ENCODE assay signal across 1 cellular context in the genomic region with DNA sequence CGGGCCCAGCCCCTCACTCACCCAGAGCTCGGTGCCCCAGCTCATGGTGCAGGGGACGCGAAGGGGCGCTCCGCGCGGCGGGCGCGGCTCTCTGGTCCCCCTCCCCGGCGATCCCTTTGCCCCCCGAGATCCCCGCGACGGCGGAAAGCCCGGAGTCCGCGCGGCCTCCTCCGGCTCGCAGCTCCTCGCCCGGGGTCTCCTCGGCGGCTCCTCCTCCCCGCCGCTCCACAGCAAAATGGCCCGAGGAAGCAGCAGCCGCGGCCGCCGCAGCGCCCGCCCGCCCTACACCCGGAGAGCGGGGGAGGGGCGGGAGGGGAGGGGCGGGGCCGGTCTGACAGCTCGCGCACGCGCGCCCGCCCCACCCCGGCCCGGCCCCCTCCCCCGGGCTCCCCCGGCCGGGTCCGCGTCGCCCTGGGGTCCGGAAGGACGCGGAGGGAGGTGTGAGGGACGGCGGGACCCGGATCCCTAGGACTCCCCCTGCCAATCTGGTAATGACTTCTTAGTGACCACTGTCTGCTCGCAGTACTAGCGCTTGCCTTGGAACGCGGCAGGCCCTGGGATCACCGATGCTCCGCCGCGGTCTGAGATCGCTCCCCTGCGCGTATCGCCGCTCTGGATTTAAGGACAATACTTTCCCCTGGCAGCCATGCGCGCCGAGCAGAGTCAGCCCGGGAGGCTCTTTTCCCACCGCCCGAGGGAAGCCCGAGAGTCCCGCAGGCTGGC.
TF ChIP-seq lines count a peak whose summit lies in the region.

A gene (minus strand): TSS at position 259 of the 723 bp plus-strand sequence. CDS start 214 bp downstream, at position 45.

TF ChIP-seq in GM12878, 131 proteins besides CTCF, POLR2A, EP300 and RAD21 (continued from another document and continues in another):
- no peak for TF ChIP-seq JUND (IDR thresholded peaks at IDR 0.05; ENCODE audit: low read depth, low read length)
- TF ChIP-seq NR2C2 (IDR thresholded peaks at IDR 0.05; ENCODE audit: borderline replicate concordance, control insufficient read depth, insufficient read length, low read depth), result no peak
- TF ChIP-seq, protein P1, sequence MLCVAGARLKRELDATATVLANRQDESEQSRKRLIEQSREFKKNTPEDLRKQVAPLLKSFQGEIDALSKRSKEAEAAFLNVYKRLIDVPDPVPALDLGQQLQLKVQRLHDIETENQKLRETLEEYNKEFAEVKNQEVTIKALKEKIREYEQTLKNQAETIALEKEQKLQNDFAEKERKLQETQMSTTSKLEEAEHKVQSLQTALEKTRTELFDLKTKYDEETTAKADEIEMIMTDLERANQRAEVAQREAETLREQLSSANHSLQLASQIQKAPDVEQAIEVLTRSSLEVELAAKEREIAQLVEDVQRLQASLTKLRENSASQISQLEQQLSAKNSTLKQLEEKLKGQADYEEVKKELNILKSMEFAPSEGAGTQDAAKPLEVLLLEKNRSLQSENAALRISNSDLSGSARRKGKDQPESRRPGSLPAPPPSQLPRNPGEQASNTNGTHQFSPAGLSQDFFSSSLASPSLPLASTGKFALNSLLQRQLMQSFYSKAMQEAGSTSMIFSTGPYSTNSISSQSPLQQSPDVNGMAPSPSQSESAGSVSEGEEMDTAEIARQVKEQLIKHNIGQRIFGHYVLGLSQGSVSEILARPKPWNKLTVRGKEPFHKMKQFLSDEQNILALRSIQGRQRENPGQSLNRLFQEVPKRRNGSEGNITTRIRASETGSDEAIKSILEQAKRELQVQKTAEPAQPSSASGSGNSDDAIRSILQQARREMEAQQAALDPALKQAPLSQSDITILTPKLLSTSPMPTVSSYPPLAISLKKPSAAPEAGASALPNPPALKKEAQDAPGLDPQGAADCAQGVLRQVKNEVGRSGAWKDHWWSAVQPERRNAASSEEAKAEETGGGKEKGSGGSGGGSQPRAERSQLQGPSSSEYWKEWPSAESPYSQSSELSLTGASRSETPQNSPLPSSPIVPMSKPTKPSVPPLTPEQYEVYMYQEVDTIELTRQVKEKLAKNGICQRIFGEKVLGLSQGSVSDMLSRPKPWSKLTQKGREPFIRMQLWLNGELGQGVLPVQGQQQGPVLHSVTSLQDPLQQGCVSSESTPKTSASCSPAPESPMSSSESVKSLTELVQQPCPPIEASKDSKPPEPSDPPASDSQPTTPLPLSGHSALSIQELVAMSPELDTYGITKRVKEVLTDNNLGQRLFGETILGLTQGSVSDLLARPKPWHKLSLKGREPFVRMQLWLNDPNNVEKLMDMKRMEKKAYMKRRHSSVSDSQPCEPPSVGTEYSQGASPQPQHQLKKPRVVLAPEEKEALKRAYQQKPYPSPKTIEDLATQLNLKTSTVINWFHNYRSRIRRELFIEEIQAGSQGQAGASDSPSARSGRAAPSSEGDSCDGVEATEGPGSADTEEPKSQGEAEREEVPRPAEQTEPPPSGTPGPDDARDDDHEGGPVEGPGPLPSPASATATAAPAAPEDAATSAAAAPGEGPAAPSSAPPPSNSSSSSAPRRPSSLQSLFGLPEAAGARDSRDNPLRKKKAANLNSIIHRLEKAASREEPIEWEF (IDR thresholded peaks at IDR 0.05; ENCODE audit: insufficient replicate concordance, low read depth, low read length), result no peak
- no peak for TF ChIP-seq HDAC6 (IDR thresholded peaks at IDR 0.05; ENCODE audit: unreplicated experiment)
- TF ChIP-seq, protein P2, sequence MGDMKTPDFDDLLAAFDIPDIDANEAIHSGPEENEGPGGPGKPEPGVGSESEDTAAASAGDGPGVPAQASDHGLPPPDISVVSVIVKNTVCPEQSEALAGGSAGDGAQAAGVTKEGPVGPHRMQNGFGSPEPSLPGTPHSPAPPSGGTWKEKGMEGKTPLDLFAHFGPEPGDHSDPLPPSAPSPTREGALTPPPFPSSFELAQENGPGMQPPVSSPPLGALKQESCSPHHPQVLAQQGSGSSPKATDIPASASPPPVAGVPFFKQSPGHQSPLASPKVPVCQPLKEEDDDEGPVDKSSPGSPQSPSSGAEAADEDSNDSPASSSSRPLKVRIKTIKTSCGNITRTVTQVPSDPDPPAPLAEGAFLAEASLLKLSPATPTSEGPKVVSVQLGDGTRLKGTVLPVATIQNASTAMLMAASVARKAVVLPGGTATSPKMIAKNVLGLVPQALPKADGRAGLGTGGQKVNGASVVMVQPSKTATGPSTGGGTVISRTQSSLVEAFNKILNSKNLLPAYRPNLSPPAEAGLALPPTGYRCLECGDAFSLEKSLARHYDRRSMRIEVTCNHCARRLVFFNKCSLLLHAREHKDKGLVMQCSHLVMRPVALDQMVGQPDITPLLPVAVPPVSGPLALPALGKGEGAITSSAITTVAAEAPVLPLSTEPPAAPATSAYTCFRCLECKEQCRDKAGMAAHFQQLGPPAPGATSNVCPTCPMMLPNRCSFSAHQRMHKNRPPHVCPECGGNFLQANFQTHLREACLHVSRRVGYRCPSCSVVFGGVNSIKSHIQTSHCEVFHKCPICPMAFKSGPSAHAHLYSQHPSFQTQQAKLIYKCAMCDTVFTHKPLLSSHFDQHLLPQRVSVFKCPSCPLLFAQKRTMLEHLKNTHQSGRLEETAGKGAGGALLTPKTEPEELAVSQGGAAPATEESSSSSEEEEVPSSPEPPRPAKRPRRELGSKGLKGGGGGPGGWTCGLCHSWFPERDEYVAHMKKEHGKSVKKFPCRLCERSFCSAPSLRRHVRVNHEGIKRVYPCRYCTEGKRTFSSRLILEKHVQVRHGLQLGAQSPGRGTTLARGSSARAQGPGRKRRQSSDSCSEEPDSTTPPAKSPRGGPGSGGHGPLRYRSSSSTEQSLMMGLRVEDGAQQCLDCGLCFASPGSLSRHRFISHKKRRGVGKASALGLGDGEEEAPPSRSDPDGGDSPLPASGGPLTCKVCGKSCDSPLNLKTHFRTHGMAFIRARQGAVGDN (IDR thresholded peaks at IDR 0.05), result no peak; the same call in 1 of the 2 replicates
- 0 out of 2 replicates have a peak, but pooled peaks have one; percentile 14 for TF ChIP-seq IRF4 (IDR thresholded peaks at IDR 0.05; ENCODE audit: low read depth, low read length)
- peak; percentile 12; the same call in 1 of the 2 replicates for TF ChIP-seq RUNX3 (IDR thresholded peaks at IDR 0.05; ENCODE audit: low read length)
- no peak for TF ChIP-seq NFYA (IDR thresholded peaks at IDR 0.05; ENCODE audit: borderline replicate concordance, low read depth, low read length)
- no peak for TF ChIP-seq JUNB (IDR thresholded peaks at IDR 0.05)
- TF ChIP-seq FOS (IDR thresholded peaks at IDR 0.05; ENCODE audit: borderline replicate concordance, extremely low read depth, insufficient read length), result no peak
- no peak for TF ChIP-seq SUZ12 (IDR thresholded peaks at IDR 0.05; ENCODE audit: unreplicated experiment)
- peak; percentile 66; the same call in 1 of the 2 replicates for TF ChIP-seq SMAD5 (IDR thresholded peaks at IDR 0.05; ENCODE audit: low read depth)
- TF ChIP-seq, protein P3, sequence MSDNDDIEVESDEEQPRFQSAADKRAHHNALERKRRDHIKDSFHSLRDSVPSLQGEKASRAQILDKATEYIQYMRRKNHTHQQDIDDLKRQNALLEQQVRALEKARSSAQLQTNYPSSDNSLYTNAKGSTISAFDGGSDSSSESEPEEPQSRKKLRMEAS (IDR thresholded peaks at IDR 0.05; ENCODE audit: low read depth, low read length), result no peak
- peak; percentile 90 for TF ChIP-seq POLR2AphosphoS5 (IDR thresholded peaks at IDR 0.05; ENCODE audit: low read length)
- no peak for TF ChIP-seq SIX5 (IDR thresholded peaks at IDR 0.05; ENCODE audit: low read depth, low read length, severe bottlenecking)
- TF ChIP-seq MYC (IDR thresholded peaks at IDR 0.05; ENCODE audit: insufficient read depth, insufficient read length, insufficient replicate concordance, low read length, severe bottlenecking), result no peak
- TF ChIP-seq MXI1 (IDR thresholded peaks at IDR 0.05; ENCODE audit: low read depth, low read length), result no peak
- TF ChIP-seq, protein P4, sequence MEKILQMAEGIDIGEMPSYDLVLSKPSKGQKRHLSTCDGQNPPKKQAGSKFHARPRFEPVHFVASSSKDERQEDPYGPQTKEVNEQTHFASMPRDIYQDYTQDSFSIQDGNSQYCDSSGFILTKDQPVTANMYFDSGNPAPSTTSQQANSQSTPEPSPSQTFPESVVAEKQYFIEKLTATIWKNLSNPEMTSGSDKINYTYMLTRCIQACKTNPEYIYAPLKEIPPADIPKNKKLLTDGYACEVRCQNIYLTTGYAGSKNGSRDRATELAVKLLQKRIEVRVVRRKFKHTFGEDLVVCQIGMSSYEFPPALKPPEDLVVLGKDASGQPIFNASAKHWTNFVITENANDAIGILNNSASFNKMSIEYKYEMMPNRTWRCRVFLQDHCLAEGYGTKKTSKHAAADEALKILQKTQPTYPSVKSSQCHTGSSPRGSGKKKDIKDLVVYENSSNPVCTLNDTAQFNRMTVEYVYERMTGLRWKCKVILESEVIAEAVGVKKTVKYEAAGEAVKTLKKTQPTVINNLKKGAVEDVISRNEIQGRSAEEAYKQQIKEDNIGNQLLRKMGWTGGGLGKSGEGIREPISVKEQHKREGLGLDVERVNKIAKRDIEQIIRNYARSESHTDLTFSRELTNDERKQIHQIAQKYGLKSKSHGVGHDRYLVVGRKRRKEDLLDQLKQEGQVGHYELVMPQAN (conservative IDR thresholded peaks at IDR 0.05), result peak; percentile 7
- no peak for TF ChIP-seq ZBED1 (IDR thresholded peaks at IDR 0.05; ENCODE audit: borderline replicate concordance)
- TF ChIP-seq CBX3 (IDR thresholded peaks at IDR 0.05; ENCODE audit: borderline replicate concordance, low read depth), result no peak
- no peak for TF ChIP-seq BCL11A (IDR thresholded peaks at IDR 0.05; ENCODE audit: low read depth, low read length)
- TF ChIP-seq ZSCAN29 (IDR thresholded peaks at IDR 0.05), result no peak
- TF ChIP-seq BHLHE40 (IDR thresholded peaks at IDR 0.05; ENCODE audit: borderline replicate concordance in 1 of 2, low read depth in 2 of 2, low read length in 1 of 2), result peak in 1 of 2 experiments; percentile 6; a peak in 1 of 4 replicates
- no peak for TF ChIP-seq NR2C1 (IDR thresholded peaks at IDR 0.05)
- TF ChIP-seq CBFB (IDR thresholded peaks at IDR 0.05; ENCODE audit: low read depth), result peak; percentile 51; the same call in 1 of the 2 replicates
- TF ChIP-seq, protein P5, sequence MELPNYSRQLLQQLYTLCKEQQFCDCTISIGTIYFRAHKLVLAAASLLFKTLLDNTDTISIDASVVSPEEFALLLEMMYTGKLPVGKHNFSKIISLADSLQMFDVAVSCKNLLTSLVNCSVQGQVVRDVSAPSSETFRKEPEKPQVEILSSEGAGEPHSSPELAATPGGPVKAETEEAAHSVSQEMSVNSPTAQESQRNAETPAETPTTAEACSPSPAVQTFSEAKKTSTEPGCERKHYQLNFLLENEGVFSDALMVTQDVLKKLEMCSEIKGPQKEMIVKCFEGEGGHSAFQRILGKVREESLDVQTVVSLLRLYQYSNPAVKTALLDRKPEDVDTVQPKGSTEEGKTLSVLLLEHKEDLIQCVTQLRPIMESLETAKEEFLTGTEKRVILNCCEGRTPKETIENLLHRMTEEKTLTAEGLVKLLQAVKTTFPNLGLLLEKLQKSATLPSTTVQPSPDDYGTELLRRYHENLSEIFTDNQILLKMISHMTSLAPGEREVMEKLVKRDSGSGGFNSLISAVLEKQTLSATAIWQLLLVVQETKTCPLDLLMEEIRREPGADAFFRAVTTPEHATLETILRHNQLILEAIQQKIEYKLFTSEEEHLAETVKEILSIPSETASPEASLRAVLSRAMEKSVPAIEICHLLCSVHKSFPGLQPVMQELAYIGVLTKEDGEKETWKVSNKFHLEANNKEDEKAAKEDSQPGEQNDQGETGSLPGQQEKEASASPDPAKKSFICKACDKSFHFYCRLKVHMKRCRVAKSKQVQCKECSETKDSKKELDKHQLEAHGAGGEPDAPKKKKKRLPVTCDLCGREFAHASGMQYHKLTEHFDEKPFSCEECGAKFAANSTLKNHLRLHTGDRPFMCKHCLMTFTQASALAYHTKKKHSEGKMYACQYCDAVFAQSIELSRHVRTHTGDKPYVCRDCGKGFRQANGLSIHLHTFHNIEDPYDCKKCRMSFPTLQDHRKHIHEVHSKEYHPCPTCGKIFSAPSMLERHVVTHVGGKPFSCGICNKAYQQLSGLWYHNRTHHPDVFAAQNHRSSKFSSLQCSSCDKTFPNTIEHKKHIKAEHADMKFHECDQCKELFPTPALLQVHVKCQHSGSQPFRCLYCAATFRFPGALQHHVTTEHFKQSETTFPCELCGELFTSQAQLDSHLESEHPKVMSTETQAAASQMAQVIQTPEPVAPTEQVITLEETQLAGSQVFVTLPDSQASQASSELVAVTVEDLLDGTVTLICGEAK (IDR thresholded peaks at IDR 0.05; ENCODE audit: borderline replicate concordance), result no peak
- peak; percentile 22; the same call in 1 of the 2 replicates for TF ChIP-seq IKZF1 (conservative IDR thresholded peaks at IDR 0.05)
- TF ChIP-seq NRF1 (conservative IDR thresholded peaks at IDR 0.05; ENCODE audit: low read depth, low read length), result peak; percentile 20; the same call in 1 of the 2 replicates
- TF ChIP-seq, protein P6, sequence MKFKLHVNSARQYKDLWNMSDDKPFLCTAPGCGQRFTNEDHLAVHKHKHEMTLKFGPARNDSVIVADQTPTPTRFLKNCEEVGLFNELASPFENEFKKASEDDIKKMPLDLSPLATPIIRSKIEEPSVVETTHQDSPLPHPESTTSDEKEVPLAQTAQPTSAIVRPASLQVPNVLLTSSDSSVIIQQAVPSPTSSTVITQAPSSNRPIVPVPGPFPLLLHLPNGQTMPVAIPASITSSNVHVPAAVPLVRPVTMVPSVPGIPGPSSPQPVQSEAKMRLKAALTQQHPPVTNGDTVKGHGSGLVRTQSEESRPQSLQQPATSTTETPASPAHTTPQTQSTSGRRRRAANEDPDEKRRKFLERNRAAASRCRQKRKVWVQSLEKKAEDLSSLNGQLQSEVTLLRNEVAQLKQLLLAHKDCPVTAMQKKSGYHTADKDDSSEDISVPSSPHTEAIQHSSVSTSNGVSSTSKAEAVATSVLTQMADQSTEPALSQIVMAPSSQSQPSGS (IDR thresholded peaks at IDR 0.05; ENCODE audit: low read length), result no peak
- TF ChIP-seq, protein P7, sequence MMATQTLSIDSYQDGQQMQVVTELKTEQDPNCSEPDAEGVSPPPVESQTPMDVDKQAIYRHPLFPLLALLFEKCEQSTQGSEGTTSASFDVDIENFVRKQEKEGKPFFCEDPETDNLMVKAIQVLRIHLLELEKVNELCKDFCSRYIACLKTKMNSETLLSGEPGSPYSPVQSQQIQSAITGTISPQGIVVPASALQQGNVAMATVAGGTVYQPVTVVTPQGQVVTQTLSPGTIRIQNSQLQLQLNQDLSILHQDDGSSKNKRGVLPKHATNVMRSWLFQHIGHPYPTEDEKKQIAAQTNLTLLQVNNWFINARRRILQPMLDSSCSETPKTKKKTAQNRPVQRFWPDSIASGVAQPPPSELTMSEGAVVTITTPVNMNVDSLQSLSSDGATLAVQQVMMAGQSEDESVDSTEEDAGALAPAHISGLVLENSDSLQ (IDR thresholded peaks at IDR 0.05), result peak; percentile 50
- TF ChIP-seq PML (IDR thresholded peaks at IDR 0.05; ENCODE audit: low read length), result peak; percentile 63; the same call in 1 of the 2 replicates
- no peak for TF ChIP-seq CHD4 (IDR thresholded peaks at IDR 0.05)
- no peak for TF ChIP-seq TBL1XR1 (IDR thresholded peaks at IDR 0.05; ENCODE audit: low read depth, low read length)
